Comparison of ENCODE assay signal across 35 cellular contexts in the genomic region with DNA sequence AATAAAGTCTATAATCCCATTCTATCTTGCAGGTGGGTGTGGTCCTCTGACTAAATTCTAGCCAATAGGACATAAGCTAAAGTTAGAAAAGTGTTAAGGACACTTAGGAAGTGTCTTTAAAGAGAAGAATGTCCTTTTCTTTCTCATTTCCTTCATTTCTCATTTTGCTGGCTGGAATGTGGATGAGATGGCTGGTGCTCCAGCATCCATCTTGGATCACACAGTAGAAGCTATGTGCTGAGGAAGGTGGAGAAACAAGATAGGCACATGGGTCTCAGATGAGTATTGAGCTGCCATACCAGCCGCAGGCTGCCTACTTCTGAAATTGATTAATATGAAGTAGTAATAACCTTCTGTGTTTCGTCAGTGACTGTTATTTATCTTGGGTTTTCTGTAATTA.
"Had no signal": no experiment of that assay in that cellular context is flagged by ENCODE, and none has a peak within 500 bp of the region (broad histone marks: within the 10 kb centered on the region; RNA-seq: fewer than 3 reads in every experiment).

No MANE protein-coding gene starts in this region.

- H3K27me3 ChIP-seq: MG63 had no signal

- H3K36me3 ChIP-seq: MG63 had no signal

- H3K9me3 ChIP-seq: MG63 had no signal

- H3K4me3 ChIP-seq: MG63 had no signal

- DNase-seq: Karpas-422, Kasumi-1, MG63, MM.1S, MV-4-11, NCI-H1048, NCI-H1092, NCI-H1092 treated with DMSO at 0.1 percent for 48 hours, NCI-H1105, NCI-H1105 treated with DMSO at 0.1 percent for 48 hours, NCI-H1417, NCI-H1417 treated with DMSO at 0.1 percent for 48 hours, NCI-H1436, NCI-H1436 treated with DMSO at 0.1 percent for 48 hours, NCI-H146, NCI-H1694, NCI-H1694 treated with DMSO at 0.1 percent for 48 hours, NCI-H187, NCI-H187 treated with DMSO at 0.1 percent for 48 hours, NCI-H1930, NCI-H2029, NCI-H2029 treated with DMSO at 0.1 percent for 48 hours, NCI-H2081, NCI-H2081 treated with DMSO at 0.1 percent for 48 hours, NCI-H2107, NCI-H2171, NCI-H2171 treated with DMSO at 0.1 percent for 48 hours, NCI-H2227 treated with DMSO at 0.1 percent for 48 hours, NCI-H226, NCI-H345, NCI-H446, NCI-H446 treated with DMSO at 0.1 percent for 48 hours, NCI-H510A, NCI-H510A treated with DMSO at 0.1 percent for 48 hours, NCI-H524 had no signal
